In the genomic region with DNA sequence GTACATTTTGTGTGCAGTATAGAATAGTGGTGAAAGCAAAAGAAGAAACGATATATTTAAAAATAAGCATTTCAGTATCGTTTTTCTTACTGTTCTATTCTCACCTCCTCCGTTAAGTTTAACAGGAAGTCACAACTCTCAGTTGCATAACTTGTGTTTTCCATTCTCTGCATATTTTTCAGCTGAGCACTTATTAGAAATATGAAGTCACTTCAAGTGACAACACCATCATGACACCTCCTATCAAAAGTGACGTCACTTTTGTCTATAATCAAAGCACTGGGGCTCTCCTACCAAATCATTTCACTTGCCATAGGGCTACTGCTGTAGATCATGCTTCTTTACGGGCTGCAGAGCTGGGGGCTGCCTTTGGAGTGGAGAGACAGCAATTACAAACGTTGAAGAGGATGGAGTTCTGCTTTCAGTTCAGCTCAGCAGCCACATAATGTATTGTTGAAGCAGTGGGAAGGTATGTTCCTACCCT, we compare ENCODE assay signal across 1 cellular context.
TF ChIP-seq lines count a peak whose summit lies in the region.

No MANE protein-coding gene starts in this region.

TF ChIP-seq in GM12878, 131 proteins besides CTCF, POLR2A, EP300 and RAD21 (continued from another document and continues in another):
- TF ChIP-seq, protein P1, sequence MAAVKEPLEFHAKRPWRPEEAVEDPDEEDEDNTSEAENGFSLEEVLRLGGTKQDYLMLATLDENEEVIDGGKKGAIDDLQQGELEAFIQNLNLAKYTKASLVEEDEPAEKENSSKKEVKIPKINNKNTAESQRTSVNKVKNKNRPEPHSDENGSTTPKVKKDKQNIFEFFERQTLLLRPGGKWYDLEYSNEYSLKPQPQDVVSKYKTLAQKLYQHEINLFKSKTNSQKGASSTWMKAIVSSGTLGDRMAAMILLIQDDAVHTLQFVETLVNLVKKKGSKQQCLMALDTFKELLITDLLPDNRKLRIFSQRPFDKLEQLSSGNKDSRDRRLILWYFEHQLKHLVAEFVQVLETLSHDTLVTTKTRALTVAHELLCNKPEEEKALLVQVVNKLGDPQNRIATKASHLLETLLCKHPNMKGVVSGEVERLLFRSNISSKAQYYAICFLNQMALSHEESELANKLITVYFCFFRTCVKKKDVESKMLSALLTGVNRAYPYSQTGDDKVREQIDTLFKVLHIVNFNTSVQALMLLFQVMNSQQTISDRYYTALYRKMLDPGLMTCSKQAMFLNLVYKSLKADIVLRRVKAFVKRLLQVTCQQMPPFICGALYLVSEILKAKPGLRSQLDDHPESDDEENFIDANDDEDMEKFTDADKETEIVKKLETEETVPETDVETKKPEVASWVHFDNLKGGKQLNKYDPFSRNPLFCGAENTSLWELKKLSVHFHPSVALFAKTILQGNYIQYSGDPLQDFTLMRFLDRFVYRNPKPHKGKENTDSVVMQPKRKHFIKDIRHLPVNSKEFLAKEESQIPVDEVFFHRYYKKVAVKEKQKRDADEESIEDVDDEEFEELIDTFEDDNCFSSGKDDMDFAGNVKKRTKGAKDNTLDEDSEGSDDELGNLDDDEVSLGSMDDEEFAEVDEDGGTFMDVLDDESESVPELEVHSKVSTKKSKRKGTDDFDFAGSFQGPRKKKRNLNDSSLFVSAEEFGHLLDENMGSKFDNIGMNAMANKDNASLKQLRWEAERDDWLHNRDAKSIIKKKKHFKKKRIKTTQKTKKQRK (IDR thresholded peaks at IDR 0.05; ENCODE audit: low read depth, low read length) = no peak
- TF ChIP-seq MEF2B (IDR thresholded peaks at IDR 0.05; ENCODE audit: partially characterized antibody, poor library complexity, severe bottlenecking) (peak; percentile 54), ATF7 (IDR thresholded peaks at IDR 0.05; ENCODE audit: low read depth) (peak; percentile 99), PML (IDR thresholded peaks at IDR 0.05; ENCODE audit: low read length) (0 out of 2 replicates have a peak, but pooled peaks have one; percentile 67), JUND (IDR thresholded peaks at IDR 0.05; ENCODE audit: low read depth, low read length) (peak; percentile 57; the same call in 1 of the 2 replicates), ZSCAN29 (IDR thresholded peaks at IDR 0.05) (no peak), SPI1 (IDR thresholded peaks at IDR 0.05; ENCODE audit: borderline replicate concordance, insufficient read depth, low read depth, low read length) (peak; percentile 74; the same call in 1 of the 2 replicates), TAF1 (IDR thresholded peaks at IDR 0.05; ENCODE audit: borderline replicate concordance, low read depth, low read length) (no peak), TBL1XR1 (IDR thresholded peaks at IDR 0.05; ENCODE audit: low read depth, low read length) (peak; percentile 13; the same call in 1 of the 2 replicates), GABPA (IDR thresholded peaks at IDR 0.05; ENCODE audit: low read depth) (peak; percentile 49; the same call in 1 of the 2 replicates), MEF2A (IDR thresholded peaks at IDR 0.05; ENCODE audit: insufficient read depth, low read depth, low read length) (peak; percentile 79; the same call in 1 of the 2 replicates), IKZF2 (IDR thresholded peaks at IDR 0.05) (peak; percentile 45 to 52; a peak in 3 of 4 replicates), TCF12 (IDR thresholded peaks at IDR 0.05; ENCODE audit: low read depth, low read length) (no peak), CHD1 (IDR thresholded peaks at IDR 0.05; ENCODE audit: low read depth, low read length) (no peak), NRF1 (conservative IDR thresholded peaks at IDR 0.05; ENCODE audit: low read depth, low read length) (no peak), SUZ12 (IDR thresholded peaks at IDR 0.05; ENCODE audit: unreplicated experiment) (no peak), STAT1 (conservative IDR thresholded peaks at IDR 0.05) (no peak), SP1 (IDR thresholded peaks at IDR 0.05; ENCODE audit: low read depth, low read length) (peak; percentile 24), SRF (IDR thresholded peaks at IDR 0.05; ENCODE audit: low read depth in 2 of 2, low read length in 2 of 2) (no peak), TCF7 (IDR thresholded peaks at IDR 0.05; ENCODE audit: borderline replicate concordance) (0 out of 2 replicates have a peak, but pooled peaks have one; percentile 42), BCL11A (IDR thresholded peaks at IDR 0.05; ENCODE audit: low read depth, low read length) (no peak), FOXM1 (IDR thresholded peaks at IDR 0.05; ENCODE audit: low read depth, low read length) (peak; percentile 36; the same call in 1 of the 2 replicates), ZBED1 (IDR thresholded peaks at IDR 0.05; ENCODE audit: borderline replicate concordance) (peak; percentile 40; the same call in 1 of the 2 replicates), POU2F2 (IDR thresholded peaks at IDR 0.05; ENCODE audit: borderline replicate concordance, low read depth, low read length) (no peak; the same call in 2 of the 3 replicates), GATAD2B (conservative IDR thresholded peaks at IDR 0.05; ENCODE audit: low read depth) (no peak; the same call in 1 of the 2 replicates)
- TF ChIP-seq, protein P2, sequence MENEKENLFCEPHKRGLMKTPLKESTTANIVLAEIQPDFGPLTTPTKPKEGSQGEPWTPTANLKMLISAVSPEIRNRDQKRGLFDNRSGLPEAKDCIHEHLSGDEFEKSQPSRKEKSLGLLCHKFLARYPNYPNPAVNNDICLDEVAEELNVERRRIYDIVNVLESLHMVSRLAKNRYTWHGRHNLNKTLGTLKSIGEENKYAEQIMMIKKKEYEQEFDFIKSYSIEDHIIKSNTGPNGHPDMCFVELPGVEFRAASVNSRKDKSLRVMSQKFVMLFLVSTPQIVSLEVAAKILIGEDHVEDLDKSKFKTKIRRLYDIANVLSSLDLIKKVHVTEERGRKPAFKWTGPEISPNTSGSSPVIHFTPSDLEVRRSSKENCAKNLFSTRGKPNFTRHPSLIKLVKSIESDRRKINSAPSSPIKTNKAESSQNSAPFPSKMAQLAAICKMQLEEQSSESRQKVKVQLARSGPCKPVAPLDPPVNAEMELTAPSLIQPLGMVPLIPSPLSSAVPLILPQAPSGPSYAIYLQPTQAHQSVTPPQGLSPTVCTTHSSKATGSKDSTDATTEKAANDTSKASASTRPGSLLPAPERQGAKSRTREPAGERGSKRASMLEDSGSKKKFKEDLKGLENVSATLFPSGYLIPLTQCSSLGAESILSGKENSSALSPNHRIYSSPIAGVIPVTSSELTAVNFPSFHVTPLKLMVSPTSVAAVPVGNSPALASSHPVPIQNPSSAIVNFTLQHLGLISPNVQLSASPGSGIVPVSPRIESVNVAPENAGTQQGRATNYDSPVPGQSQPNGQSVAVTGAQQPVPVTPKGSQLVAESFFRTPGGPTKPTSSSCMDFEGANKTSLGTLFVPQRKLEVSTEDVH (IDR thresholded peaks at IDR 0.05; ENCODE audit: low read depth, partially characterized antibody) = peak; percentile 50
- TF ChIP-seq, protein P3, sequence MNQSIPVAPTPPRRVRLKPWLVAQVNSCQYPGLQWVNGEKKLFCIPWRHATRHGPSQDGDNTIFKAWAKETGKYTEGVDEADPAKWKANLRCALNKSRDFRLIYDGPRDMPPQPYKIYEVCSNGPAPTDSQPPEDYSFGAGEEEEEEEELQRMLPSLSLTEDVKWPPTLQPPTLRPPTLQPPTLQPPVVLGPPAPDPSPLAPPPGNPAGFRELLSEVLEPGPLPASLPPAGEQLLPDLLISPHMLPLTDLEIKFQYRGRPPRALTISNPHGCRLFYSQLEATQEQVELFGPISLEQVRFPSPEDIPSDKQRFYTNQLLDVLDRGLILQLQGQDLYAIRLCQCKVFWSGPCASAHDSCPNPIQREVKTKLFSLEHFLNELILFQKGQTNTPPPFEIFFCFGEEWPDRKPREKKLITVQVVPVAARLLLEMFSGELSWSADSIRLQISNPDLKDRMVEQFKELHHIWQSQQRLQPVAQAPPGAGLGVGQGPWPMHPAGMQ (IDR thresholded peaks at IDR 0.05; ENCODE audit: borderline replicate concordance) = no peak
- TF ChIP-seq, protein P4, sequence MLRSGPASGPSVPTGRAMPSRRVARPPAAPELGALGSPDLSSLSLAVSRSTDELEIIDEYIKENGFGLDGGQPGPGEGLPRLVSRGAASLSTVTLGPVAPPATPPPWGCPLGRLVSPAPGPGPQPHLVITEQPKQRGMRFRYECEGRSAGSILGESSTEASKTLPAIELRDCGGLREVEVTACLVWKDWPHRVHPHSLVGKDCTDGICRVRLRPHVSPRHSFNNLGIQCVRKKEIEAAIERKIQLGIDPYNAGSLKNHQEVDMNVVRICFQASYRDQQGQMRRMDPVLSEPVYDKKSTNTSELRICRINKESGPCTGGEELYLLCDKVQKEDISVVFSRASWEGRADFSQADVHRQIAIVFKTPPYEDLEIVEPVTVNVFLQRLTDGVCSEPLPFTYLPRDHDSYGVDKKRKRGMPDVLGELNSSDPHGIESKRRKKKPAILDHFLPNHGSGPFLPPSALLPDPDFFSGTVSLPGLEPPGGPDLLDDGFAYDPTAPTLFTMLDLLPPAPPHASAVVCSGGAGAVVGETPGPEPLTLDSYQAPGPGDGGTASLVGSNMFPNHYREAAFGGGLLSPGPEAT (IDR thresholded peaks at IDR 0.05; ENCODE audit: low read depth) = peak; percentile 54
- TF ChIP-seq, protein P5, sequence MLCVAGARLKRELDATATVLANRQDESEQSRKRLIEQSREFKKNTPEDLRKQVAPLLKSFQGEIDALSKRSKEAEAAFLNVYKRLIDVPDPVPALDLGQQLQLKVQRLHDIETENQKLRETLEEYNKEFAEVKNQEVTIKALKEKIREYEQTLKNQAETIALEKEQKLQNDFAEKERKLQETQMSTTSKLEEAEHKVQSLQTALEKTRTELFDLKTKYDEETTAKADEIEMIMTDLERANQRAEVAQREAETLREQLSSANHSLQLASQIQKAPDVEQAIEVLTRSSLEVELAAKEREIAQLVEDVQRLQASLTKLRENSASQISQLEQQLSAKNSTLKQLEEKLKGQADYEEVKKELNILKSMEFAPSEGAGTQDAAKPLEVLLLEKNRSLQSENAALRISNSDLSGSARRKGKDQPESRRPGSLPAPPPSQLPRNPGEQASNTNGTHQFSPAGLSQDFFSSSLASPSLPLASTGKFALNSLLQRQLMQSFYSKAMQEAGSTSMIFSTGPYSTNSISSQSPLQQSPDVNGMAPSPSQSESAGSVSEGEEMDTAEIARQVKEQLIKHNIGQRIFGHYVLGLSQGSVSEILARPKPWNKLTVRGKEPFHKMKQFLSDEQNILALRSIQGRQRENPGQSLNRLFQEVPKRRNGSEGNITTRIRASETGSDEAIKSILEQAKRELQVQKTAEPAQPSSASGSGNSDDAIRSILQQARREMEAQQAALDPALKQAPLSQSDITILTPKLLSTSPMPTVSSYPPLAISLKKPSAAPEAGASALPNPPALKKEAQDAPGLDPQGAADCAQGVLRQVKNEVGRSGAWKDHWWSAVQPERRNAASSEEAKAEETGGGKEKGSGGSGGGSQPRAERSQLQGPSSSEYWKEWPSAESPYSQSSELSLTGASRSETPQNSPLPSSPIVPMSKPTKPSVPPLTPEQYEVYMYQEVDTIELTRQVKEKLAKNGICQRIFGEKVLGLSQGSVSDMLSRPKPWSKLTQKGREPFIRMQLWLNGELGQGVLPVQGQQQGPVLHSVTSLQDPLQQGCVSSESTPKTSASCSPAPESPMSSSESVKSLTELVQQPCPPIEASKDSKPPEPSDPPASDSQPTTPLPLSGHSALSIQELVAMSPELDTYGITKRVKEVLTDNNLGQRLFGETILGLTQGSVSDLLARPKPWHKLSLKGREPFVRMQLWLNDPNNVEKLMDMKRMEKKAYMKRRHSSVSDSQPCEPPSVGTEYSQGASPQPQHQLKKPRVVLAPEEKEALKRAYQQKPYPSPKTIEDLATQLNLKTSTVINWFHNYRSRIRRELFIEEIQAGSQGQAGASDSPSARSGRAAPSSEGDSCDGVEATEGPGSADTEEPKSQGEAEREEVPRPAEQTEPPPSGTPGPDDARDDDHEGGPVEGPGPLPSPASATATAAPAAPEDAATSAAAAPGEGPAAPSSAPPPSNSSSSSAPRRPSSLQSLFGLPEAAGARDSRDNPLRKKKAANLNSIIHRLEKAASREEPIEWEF (IDR thresholded peaks at IDR 0.05; ENCODE audit: insufficient replicate concordance, low read depth, low read length) = no peak
- TF ChIP-seq, protein P6, sequence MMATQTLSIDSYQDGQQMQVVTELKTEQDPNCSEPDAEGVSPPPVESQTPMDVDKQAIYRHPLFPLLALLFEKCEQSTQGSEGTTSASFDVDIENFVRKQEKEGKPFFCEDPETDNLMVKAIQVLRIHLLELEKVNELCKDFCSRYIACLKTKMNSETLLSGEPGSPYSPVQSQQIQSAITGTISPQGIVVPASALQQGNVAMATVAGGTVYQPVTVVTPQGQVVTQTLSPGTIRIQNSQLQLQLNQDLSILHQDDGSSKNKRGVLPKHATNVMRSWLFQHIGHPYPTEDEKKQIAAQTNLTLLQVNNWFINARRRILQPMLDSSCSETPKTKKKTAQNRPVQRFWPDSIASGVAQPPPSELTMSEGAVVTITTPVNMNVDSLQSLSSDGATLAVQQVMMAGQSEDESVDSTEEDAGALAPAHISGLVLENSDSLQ (IDR thresholded peaks at IDR 0.05) = peak; percentile 44; the same call in 1 of the 2 replicates
- TF ChIP-seq, protein P7, sequence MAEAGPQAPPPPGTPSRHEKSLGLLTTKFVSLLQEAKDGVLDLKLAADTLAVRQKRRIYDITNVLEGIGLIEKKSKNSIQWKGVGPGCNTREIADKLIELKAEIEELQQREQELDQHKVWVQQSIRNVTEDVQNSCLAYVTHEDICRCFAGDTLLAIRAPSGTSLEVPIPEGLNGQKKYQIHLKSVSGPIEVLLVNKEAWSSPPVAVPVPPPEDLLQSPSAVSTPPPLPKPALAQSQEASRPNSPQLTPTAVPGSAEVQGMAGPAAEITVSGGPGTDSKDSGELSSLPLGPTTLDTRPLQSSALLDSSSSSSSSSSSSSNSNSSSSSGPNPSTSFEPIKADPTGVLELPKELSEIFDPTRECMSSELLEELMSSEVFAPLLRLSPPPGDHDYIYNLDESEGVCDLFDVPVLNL (IDR thresholded peaks at IDR 0.05; ENCODE audit: low read depth, low read length) = no peak
- TF ChIP-seq, protein P8, sequence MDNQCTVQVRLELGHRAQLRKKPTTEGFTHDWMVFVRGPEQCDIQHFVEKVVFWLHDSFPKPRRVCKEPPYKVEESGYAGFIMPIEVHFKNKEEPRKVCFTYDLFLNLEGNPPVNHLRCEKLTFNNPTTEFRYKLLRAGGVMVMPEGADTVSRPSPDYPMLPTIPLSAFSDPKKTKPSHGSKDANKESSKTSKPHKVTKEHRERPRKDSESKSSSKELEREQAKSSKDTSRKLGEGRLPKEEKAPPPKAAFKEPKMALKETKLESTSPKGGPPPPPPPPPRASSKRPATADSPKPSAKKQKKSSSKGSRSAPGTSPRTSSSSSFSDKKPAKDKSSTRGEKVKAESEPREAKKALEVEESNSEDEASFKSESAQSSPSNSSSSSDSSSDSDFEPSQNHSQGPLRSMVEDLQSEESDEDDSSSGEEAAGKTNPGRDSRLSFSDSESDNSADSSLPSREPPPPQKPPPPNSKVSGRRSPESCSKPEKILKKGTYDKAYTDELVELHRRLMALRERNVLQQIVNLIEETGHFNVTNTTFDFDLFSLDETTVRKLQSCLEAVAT (IDR thresholded peaks at IDR 0.05) = peak; percentile 40; the same call in 1 of the 2 replicates
- TF ChIP-seq, protein P9, sequence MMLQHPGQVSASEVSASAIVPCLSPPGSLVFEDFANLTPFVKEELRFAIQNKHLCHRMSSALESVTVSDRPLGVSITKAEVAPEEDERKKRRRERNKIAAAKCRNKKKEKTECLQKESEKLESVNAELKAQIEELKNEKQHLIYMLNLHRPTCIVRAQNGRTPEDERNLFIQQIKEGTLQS (IDR thresholded peaks at IDR 0.05; ENCODE audit: borderline replicate concordance, extremely low read depth, low read depth, low read length) = no peak
